ENCODE assay signal across 1 cellular context in the genomic region with DNA sequence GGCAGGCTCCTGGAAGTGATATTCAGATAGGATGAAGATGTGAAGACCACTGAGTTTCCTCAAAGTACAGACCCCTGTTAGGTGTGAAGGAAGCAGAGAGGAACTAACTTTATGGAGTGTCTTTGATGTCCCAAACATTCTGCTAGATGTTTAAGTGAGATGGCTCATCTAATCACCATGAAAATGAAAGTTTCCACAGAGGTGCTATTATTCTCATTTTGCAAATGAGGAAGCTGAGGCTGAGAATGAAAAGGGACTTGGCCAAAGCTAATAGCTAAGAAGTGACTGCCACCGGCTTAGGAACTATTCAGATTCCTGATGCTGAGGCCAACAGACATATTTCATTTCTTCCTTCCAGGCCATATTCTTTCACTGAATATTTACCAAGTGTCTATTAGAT.
TF ChIP-seq lines count a peak whose summit lies in the region.

No MANE protein-coding gene starts in this region.

TF ChIP-seq in GM23338, 12 proteins besides CTCF, POLR2A, EP300 and RAD21 (continued from another document):
- TF ChIP-seq, protein P1, sequence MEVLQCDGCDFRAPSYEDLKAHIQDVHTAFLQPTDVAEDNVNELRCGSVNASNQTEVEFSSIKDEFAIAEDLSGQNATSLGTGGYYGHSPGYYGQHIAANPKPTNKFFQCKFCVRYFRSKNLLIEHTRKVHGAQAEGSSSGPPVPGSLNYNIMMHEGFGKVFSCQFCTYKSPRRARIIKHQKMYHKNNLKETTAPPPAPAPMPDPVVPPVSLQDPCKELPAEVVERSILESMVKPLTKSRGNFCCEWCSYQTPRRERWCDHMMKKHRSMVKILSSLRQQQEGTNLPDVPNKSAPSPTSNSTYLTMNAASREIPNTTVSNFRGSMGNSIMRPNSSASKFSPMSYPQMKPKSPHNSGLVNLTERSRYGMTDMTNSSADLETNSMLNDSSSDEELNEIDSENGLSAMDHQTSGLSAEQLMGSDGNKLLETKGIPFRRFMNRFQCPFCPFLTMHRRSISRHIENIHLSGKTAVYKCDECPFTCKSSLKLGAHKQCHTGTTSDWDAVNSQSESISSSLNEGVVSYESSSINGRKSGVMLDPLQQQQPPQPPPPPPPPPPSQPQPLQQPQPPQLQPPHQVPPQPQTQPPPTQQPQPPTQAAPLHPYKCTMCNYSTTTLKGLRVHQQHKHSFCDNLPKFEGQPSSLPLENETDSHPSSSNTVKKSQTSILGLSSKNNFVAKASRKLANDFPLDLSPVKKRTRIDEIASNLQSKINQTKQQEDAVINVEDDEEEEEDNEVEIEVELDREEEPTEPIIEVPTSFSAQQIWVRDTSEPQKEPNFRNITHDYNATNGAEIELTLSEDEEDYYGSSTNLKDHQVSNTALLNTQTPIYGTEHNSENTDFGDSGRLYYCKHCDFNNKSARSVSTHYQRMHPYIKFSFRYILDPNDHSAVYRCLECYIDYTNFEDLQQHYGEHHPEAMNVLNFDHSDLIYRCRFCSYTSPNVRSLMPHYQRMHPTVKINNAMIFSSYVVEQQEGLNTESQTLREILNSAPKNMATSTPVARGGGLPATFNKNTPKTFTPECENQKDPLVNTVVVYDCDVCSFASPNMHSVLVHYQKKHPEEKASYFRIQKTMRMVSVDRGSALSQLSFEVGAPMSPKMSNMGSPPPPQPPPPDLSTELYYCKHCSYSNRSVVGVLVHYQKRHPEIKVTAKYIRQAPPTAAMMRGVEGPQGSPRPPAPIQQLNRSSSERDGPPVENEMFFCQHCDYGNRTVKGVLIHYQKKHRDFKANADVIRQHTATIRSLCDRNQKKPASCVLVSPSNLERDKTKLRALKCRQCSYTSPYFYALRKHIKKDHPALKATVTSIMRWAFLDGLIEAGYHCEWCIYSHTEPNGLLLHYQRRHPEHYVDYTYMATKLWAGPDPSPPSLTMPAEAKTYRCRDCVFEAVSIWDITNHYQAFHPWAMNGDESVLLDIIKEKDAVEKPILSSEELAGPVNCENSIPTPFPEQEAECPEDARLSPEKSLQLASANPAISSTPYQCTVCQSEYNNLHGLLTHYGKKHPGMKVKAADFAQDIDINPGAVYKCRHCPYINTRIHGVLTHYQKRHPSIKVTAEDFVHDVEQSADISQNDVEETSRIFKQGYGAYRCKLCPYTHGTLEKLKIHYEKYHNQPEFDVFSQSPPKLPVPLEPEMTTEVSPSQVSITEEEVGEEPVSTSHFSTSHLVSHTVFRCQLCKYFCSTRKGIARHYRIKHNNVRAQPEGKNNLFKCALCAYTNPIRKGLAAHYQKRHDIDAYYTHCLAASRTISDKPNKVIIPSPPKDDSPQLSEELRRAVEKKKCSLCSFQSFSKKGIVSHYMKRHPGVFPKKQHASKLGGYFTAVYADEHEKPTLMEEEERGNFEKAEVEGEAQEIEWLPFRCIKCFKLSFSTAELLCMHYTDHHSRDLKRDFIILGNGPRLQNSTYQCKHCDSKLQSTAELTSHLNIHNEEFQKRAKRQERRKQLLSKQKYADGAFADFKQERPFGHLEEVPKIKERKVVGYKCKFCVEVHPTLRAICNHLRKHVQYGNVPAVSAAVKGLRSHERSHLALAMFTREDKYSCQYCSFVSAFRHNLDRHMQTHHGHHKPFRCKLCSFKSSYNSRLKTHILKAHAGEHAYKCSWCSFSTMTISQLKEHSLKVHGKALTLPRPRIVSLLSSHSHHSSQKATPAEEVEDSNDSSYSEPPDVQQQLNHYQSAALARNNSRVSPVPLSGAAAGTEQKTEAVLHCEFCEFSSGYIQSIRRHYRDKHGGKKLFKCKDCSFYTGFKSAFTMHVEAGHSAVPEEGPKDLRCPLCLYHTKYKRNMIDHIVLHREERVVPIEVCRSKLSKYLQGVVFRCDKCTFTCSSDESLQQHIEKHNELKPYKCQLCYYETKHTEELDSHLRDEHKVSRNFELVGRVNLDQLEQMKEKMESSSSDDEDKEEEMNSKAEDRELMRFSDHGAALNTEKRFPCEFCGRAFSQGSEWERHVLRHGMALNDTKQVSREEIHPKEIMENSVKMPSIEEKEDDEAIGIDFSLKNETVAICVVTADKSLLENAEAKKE (CRISPR knock-in tag; IDR thresholded peaks at IDR 0.05), result no peak
- no peak for TF ChIP-seq STAT1 (IDR thresholded peaks at IDR 0.05; ENCODE audit: unreplicated experiment)
- no peak for TF ChIP-seq ZNF331 (CRISPR knock-in tag; IDR thresholded peaks at IDR 0.05; ENCODE audit: low read depth)
- TF ChIP-seq, protein P2, sequence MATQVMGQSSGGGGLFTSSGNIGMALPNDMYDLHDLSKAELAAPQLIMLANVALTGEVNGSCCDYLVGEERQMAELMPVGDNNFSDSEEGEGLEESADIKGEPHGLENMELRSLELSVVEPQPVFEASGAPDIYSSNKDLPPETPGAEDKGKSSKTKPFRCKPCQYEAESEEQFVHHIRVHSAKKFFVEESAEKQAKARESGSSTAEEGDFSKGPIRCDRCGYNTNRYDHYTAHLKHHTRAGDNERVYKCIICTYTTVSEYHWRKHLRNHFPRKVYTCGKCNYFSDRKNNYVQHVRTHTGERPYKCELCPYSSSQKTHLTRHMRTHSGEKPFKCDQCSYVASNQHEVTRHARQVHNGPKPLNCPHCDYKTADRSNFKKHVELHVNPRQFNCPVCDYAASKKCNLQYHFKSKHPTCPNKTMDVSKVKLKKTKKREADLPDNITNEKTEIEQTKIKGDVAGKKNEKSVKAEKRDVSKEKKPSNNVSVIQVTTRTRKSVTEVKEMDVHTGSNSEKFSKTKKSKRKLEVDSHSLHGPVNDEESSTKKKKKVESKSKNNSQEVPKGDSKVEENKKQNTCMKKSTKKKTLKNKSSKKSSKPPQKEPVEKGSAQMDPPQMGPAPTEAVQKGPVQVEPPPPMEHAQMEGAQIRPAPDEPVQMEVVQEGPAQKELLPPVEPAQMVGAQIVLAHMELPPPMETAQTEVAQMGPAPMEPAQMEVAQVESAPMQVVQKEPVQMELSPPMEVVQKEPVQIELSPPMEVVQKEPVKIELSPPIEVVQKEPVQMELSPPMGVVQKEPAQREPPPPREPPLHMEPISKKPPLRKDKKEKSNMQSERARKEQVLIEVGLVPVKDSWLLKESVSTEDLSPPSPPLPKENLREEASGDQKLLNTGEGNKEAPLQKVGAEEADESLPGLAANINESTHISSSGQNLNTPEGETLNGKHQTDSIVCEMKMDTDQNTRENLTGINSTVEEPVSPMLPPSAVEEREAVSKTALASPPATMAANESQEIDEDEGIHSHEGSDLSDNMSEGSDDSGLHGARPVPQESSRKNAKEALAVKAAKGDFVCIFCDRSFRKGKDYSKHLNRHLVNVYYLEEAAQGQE (IDR thresholded peaks at IDR 0.05; ENCODE audit: unreplicated experiment), result no peak
- no peak for TF ChIP-seq CREB1 (CRISPR knock-in tag; IDR thresholded peaks at IDR 0.05; ENCODE audit: low read depth)
- TF ChIP-seq, protein P3, sequence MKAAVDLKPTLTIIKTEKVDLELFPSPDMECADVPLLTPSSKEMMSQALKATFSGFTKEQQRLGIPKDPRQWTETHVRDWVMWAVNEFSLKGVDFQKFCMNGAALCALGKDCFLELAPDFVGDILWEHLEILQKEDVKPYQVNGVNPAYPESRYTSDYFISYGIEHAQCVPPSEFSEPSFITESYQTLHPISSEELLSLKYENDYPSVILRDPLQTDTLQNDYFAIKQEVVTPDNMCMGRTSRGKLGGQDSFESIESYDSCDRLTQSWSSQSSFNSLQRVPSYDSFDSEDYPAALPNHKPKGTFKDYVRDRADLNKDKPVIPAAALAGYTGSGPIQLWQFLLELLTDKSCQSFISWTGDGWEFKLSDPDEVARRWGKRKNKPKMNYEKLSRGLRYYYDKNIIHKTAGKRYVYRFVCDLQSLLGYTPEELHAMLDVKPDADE (IDR thresholded peaks at IDR 0.05), result no peak
TF ChIP-seq in GM23338: peak in this region for 0.
